15 cellular contexts compared by ENCODE assay signal in the genomic region with DNA sequence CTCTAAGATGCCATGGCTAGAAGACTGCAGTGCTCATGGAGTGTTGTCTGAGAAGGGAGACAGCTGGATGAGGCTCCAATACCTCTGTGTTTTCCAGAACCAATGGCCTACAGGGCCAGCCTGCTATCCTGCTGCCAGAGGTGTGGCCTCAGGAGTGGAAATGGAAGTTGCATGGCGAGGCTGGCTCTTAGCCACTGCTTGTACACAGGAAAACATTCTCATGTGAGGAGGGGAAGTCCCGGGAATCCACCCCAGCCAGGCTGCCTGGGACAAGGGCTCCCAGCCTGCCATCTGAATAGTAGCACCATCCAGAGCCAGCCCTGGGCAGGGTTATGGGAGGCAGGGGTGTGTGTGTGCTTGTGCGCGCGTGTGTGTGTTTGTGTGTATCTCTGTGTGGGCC. TPM values are rescaled to one million over a fixed set of nuclear protein-coding genes. Genes with fewer than 3 reads are reported as not detected.
DNase-seq lines count a peak whose midpoint lies in the region; ATAC-seq and TF ChIP-seq lines count a peak whose summit lies in the region.
"Had no signal": no experiment of that assay in that cellular context is flagged by ENCODE, and none has a peak within 500 bp of the region (broad histone marks: within the 10 kb centered on the region; RNA-seq: fewer than 3 reads in every experiment).

No MANE protein-coding gene starts in this region.

- H4K20me1 ChIP-seq in smooth muscle cell (ENCODE audit: low read depth) = no peaks in the 10 kb centered on the region

- H2AFZ ChIP-seq in smooth muscle cell (ENCODE audit: low read depth) = no peak overlapping the region

- TF ChIP-seq CTCF in colonic mucosa (IDR thresholded peaks at IDR 0.05) (no peak), smooth muscle cell (IDR thresholded peaks at IDR 0.05; ENCODE audit: borderline replicate concordance, insufficient read depth, poor library complexity, severe bottlenecking) (no peak)

- no peak for ATAC-seq in GM21786 (IDR thresholded peaks at IDR 0.05; ENCODE audit: unreplicated experiment)
- ATAC-seq: CD8-positive, alpha-beta T cell had no signal

- H3K4me2 ChIP-seq in smooth muscle cell = no peak overlapping the region

- no peaks in the 10 kb centered on the region for H3K27me3 ChIP-seq in colonic mucosa
- H3K27me3 ChIP-seq in smooth muscle cell (ENCODE audit: low read depth) = no peaks in the 10 kb centered on the region
- H3K27me3 ChIP-seq: SJCRH30 had no signal

- H3K9me3 ChIP-seq in colonic mucosa (no peaks in the 10 kb centered on the region), smooth muscle cell (replicated peaks; ENCODE audit: low read depth) (no peaks in the 10 kb centered on the region)
- H3K9me3 ChIP-seq: SJCRH30 had no signal

- DNase-seq in HK-2 (ENCODE audit: unreplicated experiment) (peak; percentile 57), colonic mucosa (peak; percentile 61), kidney tubule cell (ENCODE audit: low spot score) (peak; percentile 66), smooth muscle cell (lab: John Stamatoyannopoulos, UW; ENCODE audit: unreplicated experiment) (peak; percentile 30), NCI-H510A treated with DMSO at 0.1 percent for 48 hours (lab: John Stamatoyannopoulos, UW) (no peak), hepatic stellate cell (ENCODE audit: low spot score) (no peak)
- no peak for DNase-seq in stimulated activated CD4-positive, alpha-beta T cell treated with anti-CD3 and anti-CD28 coated beads, Interleukin-4, amount 100 ng/mL, for 1 hour
- DNase-seq: activated gamma-delta T cell treated with Interleukin-2 at 50 U/mL for 16 hours; CD8-positive, alpha-beta T cell; hippocampal formation; naive B cell; NCI-H345; stimulated activated CD4-positive, alpha-beta T cell treated with anti-CD3 and anti-CD28 coated beads, Interleukin-1b, Interleukin-23, amount 100 ng/mL, for 48 hours had no signal

- H3F3A ChIP-seq in smooth muscle cell (ENCODE audit: low read depth) = no peaks in the 10 kb centered on the region

- H3K79me2 ChIP-seq in smooth muscle cell (ENCODE audit: low read depth) = no peaks in the 10 kb centered on the region

- intact Hi-C loops in colonic mucosa (cut with DNase I) = no loop called here

- H3K4me1 ChIP-seq in colonic mucosa = no peaks in the 10 kb centered on the region
- H3K4me1 ChIP-seq in smooth muscle cell (ENCODE audit: low read depth) = peaks cover 8% of the 10 kb centered on the region

- H3K36me3 ChIP-seq in colonic mucosa (no peaks in the 10 kb centered on the region), smooth muscle cell (ENCODE audit: low read depth) (no peaks in the 10 kb centered on the region)
- H3K36me3 ChIP-seq: SJCRH30 had no signal

- WGBS in smooth muscle cell (ENCODE audit: low lambda C conversion rate) = 72% methylated on average over 5 of the region's 5 CpGs

- no peak overlapping the region for H3K4me3 ChIP-seq in colonic mucosa
- H3K4me3 ChIP-seq in smooth muscle cell = no peak overlapping the region
- H3K4me3 ChIP-seq: SJCRH30 had no signal

- no peak overlapping the region for H3K9ac ChIP-seq in colonic mucosa (ENCODE audit: low read depth in 2 of 2, low read length in 2 of 2)
- no peak overlapping the region for H3K9ac ChIP-seq in smooth muscle cell (ENCODE audit: low read depth)

- no peak overlapping the region for H3K27ac ChIP-seq in colonic mucosa
- H3K27ac ChIP-seq in smooth muscle cell (ENCODE audit: low read depth) = no peak overlapping the region
- H3K27ac ChIP-seq: SJCRH30 had no signal

RNA-seq across cellular contexts. Expression of gene SDC3, which starts 56.5 kb away (rescaled TPM):
- 10 to 100 TPM; 15.2 to 24.2 TPM for total RNA-seq in colonic mucosa
- 45.8 and 46.3 TPM in 2 replicates for total RNA-seq in smooth muscle cell
- polyA plus RNA-seq in smooth muscle cell = 86.8 and 112 TPM in 2 replicates
- total RNA-seq: CD8-positive, alpha-beta T cell had no signal

Comparison
In these comparisons a context has a peak if more than half of its experiments do, and no peak if none do; other contexts are left out.
1. DNase-seq: peak in HK-2 (single experiment), colonic mucosa (single experiment), kidney tubule cell (single experiment) and smooth muscle cell (single experiment); none in NCI-H510A treated with DMSO at 0.1 percent for 48 hours (single experiment), stimulated activated CD4-positive, alpha-beta T cell treated with anti-CD3 and anti-CD28 coated beads, Interleukin-4, amount 100 ng/mL, for 1 hour (single experiment) and hepatic stellate cell (single experiment).